8 cellular contexts compared by ENCODE assay signal in genomic region chr6:53359088-53359842, GRCh38. TPM values are rescaled to one million over a fixed set of nuclear protein-coding genes. Genes with fewer than 3 reads are reported as not detected.
DNase-seq lines count a peak whose midpoint lies in the region; ATAC-seq and TF ChIP-seq lines count a peak whose summit lies in the region.

No MANE protein-coding gene starts in this region.

- peak overlapping the region; percentile 95 for H3K27ac ChIP-seq in brain microvascular endothelial cell
- peak overlapping the region; percentile 75 to 87 (median 80) for H3K27ac ChIP-seq in gastrocnemius medialis

- H3K9me3 ChIP-seq in gastrocnemius medialis, result no peaks in the 10 kb centered on the region

- peaks cover 0 to 4% of the 10 kb centered on the region in 2 donors for H3K4me1 ChIP-seq in gastrocnemius medialis

- TF ChIP-seq POLR2A in gastrocnemius medialis (IDR thresholded peaks at IDR 0.05), result peak; percentile 51 to 83

- intact Hi-C loops in gastrocnemius medialis (cut with DNase I; ENCODE audit: low total_unique reads), result loop anchor here (5.0 to 10.0 kb wide), 2 partner anchors 188 to 364 kb away; partner anchors contain the start of genes GCLC and GSTA4

- H3K36me3 ChIP-seq in brain microvascular endothelial cell (replicated peaks) (no peaks in the 10 kb centered on the region), gastrocnemius medialis (no peaks in the 10 kb centered on the region)

- ATAC-seq in GM18519 (IDR thresholded peaks at IDR 0.05; ENCODE audit: low FRiP score, unreplicated experiment) (peak; percentile 91), HG03039 (IDR thresholded peaks at IDR 0.05; ENCODE audit: unreplicated experiment) (peak; percentile 98), gastrocnemius medialis (peak; percentile 90 to 95)

- in situ Hi-C loops in brain microvascular endothelial cell (cut with HindIII; ENCODE audit: low pct_ligation_motif_present, low sequenced_read_pairs), result no loop called here
- in situ Hi-C loops in gastrocnemius medialis (cut with MboI; ENCODE audit: low sequenced_read_pairs in 4 of 4), result no loop called here

- peak overlapping the region; percentile 49 for H3K4me3 ChIP-seq in brain microvascular endothelial cell (ENCODE audit: low read depth, low read length)
- H3K4me3 ChIP-seq in iPS-11a (ENCODE audit: low read depth, low read length), result peak overlapping the region; percentile 58
- H3K4me3 ChIP-seq in gastrocnemius medialis, result peak overlapping the region; percentile 63 to 74 (median 66)

- TF ChIP-seq CTCF in brain microvascular endothelial cell (IDR thresholded peaks at IDR 0.05; ENCODE audit: low read depth, low read length, missing control alignments), result no peak
- TF ChIP-seq CTCF in gastrocnemius medialis (IDR thresholded peaks at IDR 0.05 in 4 of 5, conservative IDR thresholded peaks at IDR 0.05 in 1 of 5), result no peak

- H3K27me3 ChIP-seq in brain microvascular endothelial cell (replicated peaks) (no peaks in the 10 kb centered on the region), gastrocnemius medialis (no peaks in the 10 kb centered on the region)

- DNase-seq in 8988T (peak; percentile 90), NCI-H2107 (lab: John Stamatoyannopoulos, UW) (peak; percentile 85), UCSD-AML1 (lab: John Stamatoyannopoulos, UW; ENCODE audit: unreplicated experiment) (peak; percentile 86), brain microvascular endothelial cell (peak; percentile 95), gastrocnemius medialis (peak; percentile 85 to 87)

RNA-seq across cellular contexts. Expression of gene ELOVL5, which starts 10.5 kb away (rescaled TPM):
- total RNA-seq in gastrocnemius medialis, result 1 to 10 TPM; 5.6 to 7.2 (median 6.2) TPM

Comparison
In these comparisons a context has a peak if more than half of its experiments do, and no peak if none do; other contexts are left out.
1. Peak in every context shown above with its lines: DNase-seq, ATAC-seq, H3K4me3 ChIP-seq and H3K27ac ChIP-seq.